In genomic region chr1:156767101-156767878, GRCh38 we compare ENCODE assay signal across 1 cellular context.
TF ChIP-seq lines count a peak whose summit lies in the region.

PRCC (plus strand) TSS chr1:156767535; CDS start chr1:156767772, 237 bp downstream.

TF ChIP-seq in HepG2, 621 proteins besides CTCF, POLR2A, EP300 and RAD21 (continued from another document and continues in another):
- no peak; the same call in 1 of the 2 replicates for TF ChIP-seq PAXIP1 (CRISPR knock-in tag; conservative IDR thresholded peaks at IDR 0.05)
- 0 out of 2 replicates have a peak, but pooled peaks have one; percentile 31 for TF ChIP-seq EEA1 (CRISPR knock-in tag; IDR thresholded peaks at IDR 0.05; ENCODE audit: borderline replicate concordance)
- TF ChIP-seq TBL1XR1 (IDR thresholded peaks at IDR 0.05; ENCODE audit: borderline replicate concordance, low read length, partially characterized antibody): peak; percentile 79
- TF ChIP-seq ZBTB2 (CRISPR knock-in tag; IDR thresholded peaks at IDR 0.05; ENCODE audit: low read depth): no peak
- no peak for TF ChIP-seq NR1H2 (CRISPR knock-in tag; IDR thresholded peaks at IDR 0.05; ENCODE audit: borderline replicate concordance, low read depth)
- no peak for TF ChIP-seq GZF1 (CRISPR knock-in tag; IDR thresholded peaks at IDR 0.05)
- TF ChIP-seq ARID5B (CRISPR knock-in tag; IDR thresholded peaks at IDR 0.05): 0 out of 2 replicates have a peak, but pooled peaks have one; percentile 9
- TF ChIP-seq KDM5A (IDR thresholded peaks at IDR 0.05; ENCODE audit: borderline replicate concordance, low read length): peak; percentile 91
- no peak for TF ChIP-seq MYPOP (CRISPR knock-in tag; IDR thresholded peaks at IDR 0.05)
- TF ChIP-seq XRCC5 (optimal IDR thresholded peaks at IDR 0.05; ENCODE audit: low read length): peak; percentile 62
- 0 out of 2 replicates have a peak, but pooled peaks have one; percentile 42 for TF ChIP-seq ZNF446 (CRISPR knock-in tag; IDR thresholded peaks at IDR 0.05)
- 0 out of 2 replicates have a peak, but pooled peaks have one; percentile 44 for TF ChIP-seq ZFP41 (CRISPR knock-in tag; IDR thresholded peaks at IDR 0.05; ENCODE audit: borderline replicate concordance)
- no peak for TF ChIP-seq FOSL1 (CRISPR knock-in tag; IDR thresholded peaks at IDR 0.05; ENCODE audit: borderline replicate concordance)
- no peak for TF ChIP-seq ZNF367 (CRISPR knock-in tag; IDR thresholded peaks at IDR 0.05; ENCODE audit: borderline replicate concordance)
- peak; percentile 50; the same call in 1 of the 2 replicates for TF ChIP-seq ARNTL (CRISPR knock-in tag; IDR thresholded peaks at IDR 0.05)
- 0 out of 2 replicates have a peak, but pooled peaks have one; percentile 27 for TF ChIP-seq ZNF124 (CRISPR knock-in tag; IDR thresholded peaks at IDR 0.05)
- peak; percentile 72 for TF ChIP-seq HNF1B (CRISPR knock-in tag; IDR thresholded peaks at IDR 0.05)
- TF ChIP-seq ZBTB25 (CRISPR knock-in tag; IDR thresholded peaks at IDR 0.05): peak; percentile 77; the same call in 1 of the 2 replicates
- TF ChIP-seq KAT7 (CRISPR knock-in tag; IDR thresholded peaks at IDR 0.05; ENCODE audit: borderline replicate concordance): no peak
- no peak for TF ChIP-seq ZNF460 (CRISPR knock-in tag; IDR thresholded peaks at IDR 0.05; ENCODE audit: borderline replicate concordance)
- TF ChIP-seq ZBTB7B (CRISPR knock-in tag; IDR thresholded peaks at IDR 0.05): no peak; the same call in 1 of the 2 replicates
- peak; percentile 93; the same call in 1 of the 2 replicates for TF ChIP-seq FOXC1 (CRISPR knock-in tag; IDR thresholded peaks at IDR 0.05; ENCODE audit: borderline replicate concordance)
- no peak for TF ChIP-seq ZNF292 (CRISPR knock-in tag; IDR thresholded peaks at IDR 0.05; ENCODE audit: borderline replicate concordance, low read depth)
- peak; percentile 94 for TF ChIP-seq GATAD1 (CRISPR knock-in tag; IDR thresholded peaks at IDR 0.05)
- TF ChIP-seq ZFX (CRISPR knock-in tag; IDR thresholded peaks at IDR 0.05; ENCODE audit: low read depth): peak; percentile 100
- TF ChIP-seq NKX3-1 (CRISPR knock-in tag; IDR thresholded peaks at IDR 0.05): no peak; the same call in 1 of the 2 replicates
- TF ChIP-seq IKZF5 (CRISPR knock-in tag; IDR thresholded peaks at IDR 0.05): peak; percentile 67; the same call in 1 of the 2 replicates
- no peak for TF ChIP-seq GPN1 (CRISPR knock-in tag; IDR thresholded peaks at IDR 0.05; ENCODE audit: borderline replicate concordance)
- TF ChIP-seq ZNF790 (CRISPR knock-in tag; IDR thresholded peaks at IDR 0.05; ENCODE audit: borderline replicate concordance): peak; percentile 22; the same call in 1 of the 2 replicates
- TF ChIP-seq ZFY (CRISPR knock-in tag; IDR thresholded peaks at IDR 0.05): peak; percentile 100
- TF ChIP-seq PBX3 (CRISPR knock-in tag; IDR thresholded peaks at IDR 0.05; ENCODE audit: borderline replicate concordance): no peak
- no peak for TF ChIP-seq CBX2 (IDR thresholded peaks at IDR 0.05; ENCODE audit: low read depth, low read length)
- TF ChIP-seq CBX2 (CRISPR knock-in tag; IDR thresholded peaks at IDR 0.05; ENCODE audit: low read depth): no peak
- TF ChIP-seq CEBPB (IDR thresholded peaks at IDR 0.05; ENCODE audit: borderline replicate concordance, low read depth, low read length): no peak
- no peak; the same call in 1 of the 2 replicates for TF ChIP-seq KMT2A (CRISPR knock-in tag; IDR thresholded peaks at IDR 0.05)
- TF ChIP-seq ZNF225 (CRISPR knock-in tag; IDR thresholded peaks at IDR 0.05): peak; percentile 29; the same call in 1 of the 2 replicates
- TF ChIP-seq GABPA (IDR thresholded peaks at IDR 0.05; ENCODE audit: low read depth, low read length): peak; percentile 72
- TF ChIP-seq GABPA (CRISPR knock-in tag; IDR thresholded peaks at IDR 0.05; ENCODE audit: low read depth): peak; percentile 94
- TF ChIP-seq ZNF234 (CRISPR knock-in tag; conservative IDR thresholded peaks at IDR 0.05): no peak
- no peak for TF ChIP-seq ZNF30 (CRISPR knock-in tag; IDR thresholded peaks at IDR 0.05)
- no peak for TF ChIP-seq DNMT1 (CRISPR knock-in tag; IDR thresholded peaks at IDR 0.05)
- TF ChIP-seq SRY (CRISPR knock-in tag; IDR thresholded peaks at IDR 0.05): peak; percentile 56; the same call in 1 of the 2 replicates
- no peak for TF ChIP-seq ZNF629 (CRISPR knock-in tag; conservative IDR thresholded peaks at IDR 0.05)
